1 cellular context compared by ENCODE assay signal in the genomic region with DNA sequence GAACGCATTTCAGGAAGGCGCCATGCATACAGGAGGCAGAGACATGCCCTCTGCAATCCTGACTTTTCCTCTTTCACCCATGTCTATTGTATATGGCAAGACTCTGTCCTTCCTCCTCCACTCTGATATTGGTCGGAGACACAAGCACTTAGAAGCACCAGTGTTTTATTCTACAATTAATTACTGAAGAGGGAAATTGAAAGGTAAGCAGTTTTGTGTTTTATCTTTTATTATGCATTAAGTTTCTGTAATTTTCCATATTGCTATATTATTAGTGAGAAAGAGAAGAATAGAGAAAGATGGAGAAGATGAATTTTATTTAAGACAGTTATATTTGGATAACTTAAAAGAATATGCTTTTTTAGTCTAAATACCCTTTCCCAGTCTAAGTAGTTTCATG.
TF ChIP-seq lines count a peak whose summit lies in the region.

No MANE protein-coding gene starts in this region.

TF ChIP-seq in SK-N-SH treated with all-trans-retinoic acid at 6 μM for 48 hours, 23 proteins besides CTCF, POLR2A, EP300 and RAD21 (continued from another document):
- TF ChIP-seq, protein P1, sequence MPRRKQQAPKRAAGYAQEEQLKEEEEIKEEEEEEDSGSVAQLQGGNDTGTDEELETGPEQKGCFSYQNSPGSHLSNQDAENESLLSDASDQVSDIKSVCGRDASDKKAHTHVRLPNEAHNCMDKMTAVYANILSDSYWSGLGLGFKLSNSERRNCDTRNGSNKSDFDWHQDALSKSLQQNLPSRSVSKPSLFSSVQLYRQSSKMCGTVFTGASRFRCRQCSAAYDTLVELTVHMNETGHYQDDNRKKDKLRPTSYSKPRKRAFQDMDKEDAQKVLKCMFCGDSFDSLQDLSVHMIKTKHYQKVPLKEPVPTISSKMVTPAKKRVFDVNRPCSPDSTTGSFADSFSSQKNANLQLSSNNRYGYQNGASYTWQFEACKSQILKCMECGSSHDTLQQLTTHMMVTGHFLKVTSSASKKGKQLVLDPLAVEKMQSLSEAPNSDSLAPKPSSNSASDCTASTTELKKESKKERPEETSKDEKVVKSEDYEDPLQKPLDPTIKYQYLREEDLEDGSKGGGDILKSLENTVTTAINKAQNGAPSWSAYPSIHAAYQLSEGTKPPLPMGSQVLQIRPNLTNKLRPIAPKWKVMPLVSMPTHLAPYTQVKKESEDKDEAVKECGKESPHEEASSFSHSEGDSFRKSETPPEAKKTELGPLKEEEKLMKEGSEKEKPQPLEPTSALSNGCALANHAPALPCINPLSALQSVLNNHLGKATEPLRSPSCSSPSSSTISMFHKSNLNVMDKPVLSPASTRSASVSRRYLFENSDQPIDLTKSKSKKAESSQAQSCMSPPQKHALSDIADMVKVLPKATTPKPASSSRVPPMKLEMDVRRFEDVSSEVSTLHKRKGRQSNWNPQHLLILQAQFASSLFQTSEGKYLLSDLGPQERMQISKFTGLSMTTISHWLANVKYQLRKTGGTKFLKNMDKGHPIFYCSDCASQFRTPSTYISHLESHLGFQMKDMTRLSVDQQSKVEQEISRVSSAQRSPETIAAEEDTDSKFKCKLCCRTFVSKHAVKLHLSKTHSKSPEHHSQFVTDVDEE (CRISPR knock-in tag; IDR thresholded peaks at IDR 0.05) = no peak
